ENCODE assay signal across 19 cellular contexts in the genomic region with DNA sequence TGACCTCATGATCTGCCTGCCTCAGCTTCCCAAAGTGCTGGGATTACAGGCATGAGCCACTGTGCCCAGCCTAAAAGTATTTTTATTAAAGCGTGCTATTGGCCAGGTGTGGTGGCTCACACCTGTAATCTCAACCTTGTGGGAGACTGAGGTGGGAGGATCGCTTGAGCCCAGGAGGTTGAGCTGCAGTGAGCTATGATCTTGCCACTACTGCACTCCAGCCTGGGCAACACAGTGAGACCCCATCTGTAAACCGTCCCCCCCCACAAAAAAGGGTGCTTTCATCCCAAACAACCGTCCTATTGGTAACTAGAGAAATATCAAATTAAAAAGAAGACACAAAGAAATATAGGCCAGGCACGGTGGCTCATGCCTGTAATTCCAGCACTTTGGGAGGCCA. TPM values are rescaled to one million over a fixed set of nuclear protein-coding genes. Genes with fewer than 3 reads are reported as not detected.
"Had no signal": no experiment of that assay in that cellular context is flagged by ENCODE, and none has a peak within 500 bp of the region (broad histone marks: within the 10 kb centered on the region; RNA-seq: fewer than 3 reads in every experiment).

No MANE protein-coding gene starts in this region.

RNA-seq across cellular contexts. Expression of a gene that starts 6.6 kb away (rescaled TPM):
- total RNA-seq: activated CD4-positive, alpha-beta memory T cell treated with anti-CD3 and anti-CD28 coated beads for 36 hours; activated CD4-positive, alpha-beta T cell treated with anti-CD3 and anti-CD28 coated beads for 36 hours; activated CD4-positive, alpha-beta T cell treated with anti-CD3 and anti-CD28 coated beads, Interleukin-2, amount 10 ng/mL, durations not matched to agents 24 days and 14 days; activated CD8-positive, alpha-beta memory T cell treated with anti-CD3 and anti-CD28 coated beads for 36 hours; activated CD8-positive, alpha-beta memory T cell treated with anti-CD3 and anti-CD28 coated beads, Interleukin-2, amount 10 ng/mL, durations not matched to agents 7 days and 5 days; activated CD8-positive, alpha-beta T cell treated with anti-CD3 and anti-CD28 coated beads, Interleukin-2, amount 10 ng/mL, durations not matched to agents 7 days and 5 days; activated naive CD4-positive, alpha-beta T cell treated with anti-CD3 and anti-CD28 coated beads for 36 hours; activated naive CD4-positive, alpha-beta T cell treated with anti-CD3 and anti-CD28 coated beads, Interleukin-2, amount 50 U/mL, for 72 hours; activated naive CD8-positive, alpha-beta T cell treated with anti-CD3 and anti-CD28 coated beads, Interleukin-2, amount 10 ng/mL, durations not matched to agents 7 days and 5 days; activated T-helper 1 cell treated with anti-CD3 and anti-CD28 coated beads, Interleukin-12 subunit alpha, Interleukin-12 subunit beta, Interleukin-2, Interleukin-4 antibody, amounts not matched to agents 30 ng/mL and 10 ng/mL and 1 ng/mL, durations not matched to agents 14 hours and 24 hours and 36 hours; activated T-helper 2 cell treated with anti-CD3 and anti-CD28 coated beads, Interferon-gamma antibody, Interleukin-2, Interleukin-4, amounts not matched to agents 10 μg/mL and 5 μg/mL and 100 μg/mL, durations not matched to agents 14 hours and 24 hours and 36 hours; breast epithelium; colonic mucosa; dermis microvascular lymphatic vessel endothelial cell; endothelial cell of umbilical vein; fibroblast of lung; fibroblast of villous mesenchyme had no signal
- polyA plus RNA-seq: cardiac muscle cell, endothelial cell of umbilical vein, fibroblast of lung had no signal

RNA-seq across cellular contexts. Expression of a gene that starts 6.8 kb away (rescaled TPM):
- total RNA-seq: activated CD4-positive, alpha-beta memory T cell treated with anti-CD3 and anti-CD28 coated beads for 36 hours; activated CD4-positive, alpha-beta T cell treated with anti-CD3 and anti-CD28 coated beads for 36 hours; activated CD4-positive, alpha-beta T cell treated with anti-CD3 and anti-CD28 coated beads, Interleukin-2, amount 10 ng/mL, durations not matched to agents 24 days and 14 days; activated naive CD4-positive, alpha-beta T cell treated with anti-CD3 and anti-CD28 coated beads for 36 hours; activated naive CD4-positive, alpha-beta T cell treated with anti-CD3 and anti-CD28 coated beads, Interleukin-2, amount 50 U/mL, for 72 hours; activated T-helper 1 cell treated with anti-CD3 and anti-CD28 coated beads, Interleukin-12 subunit alpha, Interleukin-12 subunit beta, Interleukin-2, Interleukin-4 antibody, amounts not matched to agents 30 ng/mL and 10 ng/mL and 1 ng/mL, durations not matched to agents 14 hours and 24 hours and 36 hours; dermis microvascular lymphatic vessel endothelial cell; endothelial cell of umbilical vein had no signal
- polyA plus RNA-seq: endothelial cell of umbilical vein had no signal

RNA-seq across cellular contexts. Expression of a gene that starts 24.2 kb away (rescaled TPM):
- total RNA-seq: activated CD4-positive, alpha-beta memory T cell treated with anti-CD3 and anti-CD28 coated beads for 36 hours; activated CD4-positive, alpha-beta T cell treated with anti-CD3 and anti-CD28 coated beads, Interleukin-2, amount 10 ng/mL, durations not matched to agents 24 days and 14 days; ascending aorta; dermis microvascular lymphatic vessel endothelial cell; endothelial cell of umbilical vein had no signal
